In genomic region chr5:128949847-128950546, GRCh38 we compare ENCODE assay signal across 31 cellular contexts. TPM values are rescaled to one million over a fixed set of nuclear protein-coding genes. Genes with fewer than 3 reads are reported as not detected.
"Had no signal": no experiment of that assay in that cellular context is flagged by ENCODE, and none has a peak within 500 bp of the region (broad histone marks: within the 10 kb centered on the region; RNA-seq: fewer than 3 reads in every experiment).

No MANE protein-coding gene starts in this region.

- H3K4me3 ChIP-seq: SJCRH30 had no signal

- H3K4me1 ChIP-seq: SJCRH30 had no signal

- H3K36me3 ChIP-seq: SJCRH30, WERI-Rb-1 had no signal

- ATAC-seq: activated CD4-positive, alpha-beta T cell treated with anti-CD3 and anti-CD28 coated beads for 36 hours; activated T-helper 17 cell treated with anti-CD3 and anti-CD28 coated beads, Interleukin-2, amount 50 U/mL, for 72 hours had no signal

- H3K4me1 Mint-ChIP-seq: activated CD4-positive, alpha-beta memory T cell treated with anti-CD3 and anti-CD28 coated beads, Interleukin-2, amount 10 ng/mL, durations not matched to agents 7 days and 5 days; activated CD4-positive, alpha-beta T cell treated with anti-CD3 and anti-CD28 coated beads for 36 hours; activated T-helper 17 cell treated with anti-CD3 and anti-CD28 coated beads, Interleukin-2, amount 50 U/mL, for 72 hours; brain; central memory CD8-positive, alpha-beta T cell had no signal

- H3K4me3 Mint-ChIP-seq: activated CD4-positive, alpha-beta memory T cell treated with anti-CD3 and anti-CD28 coated beads, Interleukin-2, amount 10 ng/mL, durations not matched to agents 7 days and 5 days; activated CD4-positive, alpha-beta T cell treated with anti-CD3 and anti-CD28 coated beads for 36 hours; activated naive CD4-positive, alpha-beta T cell treated with anti-CD3 and anti-CD28 coated beads for 36 hours; activated naive CD8-positive, alpha-beta T cell; activated T-helper 17 cell treated with anti-CD3 and anti-CD28 coated beads, Interleukin-2, amount 50 U/mL, for 72 hours; brain; central memory CD8-positive, alpha-beta T cell had no signal

- H3K27ac ChIP-seq: KMS-11, SJCRH30, WERI-Rb-1 had no signal

- H3K9me3 Mint-ChIP-seq: activated CD4-positive, alpha-beta memory T cell treated with anti-CD3 and anti-CD28 coated beads, Interleukin-2, amount 10 ng/mL, durations not matched to agents 7 days and 5 days; activated T-helper 17 cell treated with anti-CD3 and anti-CD28 coated beads, Interleukin-2, amount 50 U/mL, for 72 hours had no signal

- H3K27ac Mint-ChIP-seq: activated CD4-positive, alpha-beta memory T cell treated with anti-CD3 and anti-CD28 coated beads, Interleukin-2, amount 10 ng/mL, durations not matched to agents 7 days and 5 days; activated CD4-positive, alpha-beta T cell treated with anti-CD3 and anti-CD28 coated beads for 36 hours; activated naive CD4-positive, alpha-beta T cell treated with anti-CD3 and anti-CD28 coated beads for 36 hours; activated naive CD8-positive, alpha-beta T cell; activated T-helper 17 cell treated with anti-CD3 and anti-CD28 coated beads, Interleukin-2, amount 50 U/mL, for 72 hours; brain had no signal

- H3K27me3 Mint-ChIP-seq: activated CD4-positive, alpha-beta memory T cell treated with anti-CD3 and anti-CD28 coated beads, Interleukin-2, amount 10 ng/mL, durations not matched to agents 7 days and 5 days; brain; central memory CD8-positive, alpha-beta T cell had no signal

- DNase-seq: activated CD4-positive, alpha-beta memory T cell treated with anti-CD3 and anti-CD28 coated beads, Interleukin-2, amount 10 ng/mL, durations not matched to agents 7 days and 5 days; activated CD4-positive, alpha-beta T cell treated with anti-CD3 and anti-CD28 coated beads for 36 hours; activated CD4-positive, alpha-beta T cell treated with anti-CD3 and anti-CD28 coated beads, Interleukin-2, amount 50 U/mL, for 1 hour; activated gamma-delta T cell; activated naive CD4-positive, alpha-beta T cell treated with anti-CD3 and anti-CD28 coated beads for 36 hours; activated T-cell treated with anti-CD3 and anti-CD28 coated beads for 4 hours; activated T-cell treated with anti-CD3 and anti-CD28 coated beads, Interleukin-2, amount 50 U/mL, for 48 hours; amygdala; NCI-H1092 treated with DMSO at 0.1 percent for 48 hours; NCI-H1417 treated with DMSO at 0.1 percent for 48 hours; NCI-H1694; NCI-H2029; NCI-H2107; NCI-H2171 treated with DMSO at 0.1 percent for 48 hours; NCI-H226; NCI-H510A; NCI-H526 treated with DMSO at 0.1 percent for 48 hours; NCI-H82; NK-92 treated with Interleukin-12 subunit alpha and Interleukin-12 subunit beta, amount 100 ng/mL, for 24 hours; OCI-M1; SK-N-SH; T-helper 1 cell; WERI-Rb-1 had no signal

- H3K4me2 ChIP-seq: KMS-11, SK-N-SH had no signal

- H3K9me3 ChIP-seq: SJCRH30, SK-N-SH had no signal

- H3K36me3 Mint-ChIP-seq: activated naive CD8-positive, alpha-beta T cell; brain had no signal

- H3K27me3 ChIP-seq: SJCRH30 had no signal

- H3K9ac ChIP-seq: KMS-11, SK-N-SH had no signal

RNA-seq across cellular contexts. Expression of gene SLC27A6, which starts 15.3 kb away (rescaled TPM):
- total RNA-seq: activated CD4-positive, alpha-beta memory T cell treated with anti-CD3 and anti-CD28 coated beads, Interleukin-2, amount 10 ng/mL, durations not matched to agents 7 days and 5 days; activated CD4-positive, alpha-beta T cell treated with anti-CD3 and anti-CD28 coated beads for 36 hours; activated CD8-positive, alpha-beta memory T cell treated with anti-CD3 and anti-CD28 coated beads for 36 hours; activated naive CD4-positive, alpha-beta T cell treated with anti-CD3 and anti-CD28 coated beads for 36 hours; activated T-helper 17 cell treated with anti-CD3 and anti-CD28 coated beads, Interleukin-2, amount 50 U/mL, for 72 hours; T-helper 2 cell treated with Interferon-gamma antibody and Interleukin-4, amounts not matched to agents 100 ng/mL and 5 ng/mL, for 36 hours had no signal
